24 cellular contexts compared by ENCODE assay signal in the genomic region with DNA sequence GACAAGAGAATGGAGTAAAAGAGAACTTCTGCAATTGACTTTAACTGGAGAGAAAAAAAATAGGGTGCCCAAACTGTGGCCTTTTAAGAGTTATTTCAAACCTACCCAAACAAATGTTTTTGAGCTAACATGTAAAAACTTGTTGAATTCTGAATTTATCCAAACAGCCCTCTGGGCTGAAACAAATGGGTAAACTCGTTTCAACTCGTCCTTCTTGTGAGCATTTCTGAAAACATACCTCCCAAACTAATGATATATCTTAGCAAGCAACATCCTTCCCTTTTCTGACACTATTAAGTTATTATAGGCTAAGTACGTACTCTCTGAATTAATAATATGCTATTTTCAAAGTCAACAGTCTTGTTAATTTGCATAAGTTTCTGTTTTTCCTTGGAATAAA.
"Had no signal": no experiment of that assay in that cellular context is flagged by ENCODE, and none has a peak within 500 bp of the region (broad histone marks: within the 10 kb centered on the region; RNA-seq: fewer than 3 reads in every experiment).

No MANE protein-coding gene starts in this region.

- H3K27me3 Mint-ChIP-seq: stimulated activated naive CD8-positive, alpha-beta T cell treated with anti-CD3 and anti-CD28 coated beads, Interleukin-15, Interleukin-2, amounts not matched to agents 100 ng/mL and 50 ng/mL, for 24 hours; type B pancreatic cell had no signal

- H3K27ac ChIP-seq: cardiac muscle cell, esophagus muscularis mucosa, neural progenitor cell, spleen, thoracic aorta, uterus had no signal

- H2AFZ ChIP-seq: neural progenitor cell had no signal

- DNase-seq: activated CD4-positive, alpha-beta T cell treated with anti-CD3 and anti-CD28 coated beads for 4 hours; activated CD4-positive, alpha-beta T cell treated with anti-CD3 and anti-CD28 coated beads, Interleukin-2, amount 50 U/mL, for 4 hours; activated CD4-positive, CD25-positive, alpha-beta regulatory T cell; activated effector memory CD4-positive, alpha-beta T cell treated with Interleukin-2 at 50 U/mL for 16 hours; activated naive CD4-positive, alpha-beta T cell treated with Interleukin-2 at 50 U/mL for 16 hours; anterior cingulate cortex; cortex of kidney; effector memory CD8-positive, alpha-beta T cell; kidney; left colon; midbrain; naive thymus-derived CD4-positive, alpha-beta T cell; posterior cingulate gyrus; right cardiac atrium; spleen; stimulated activated CD4-positive, alpha-beta T cell treated with anti-CD3 and anti-CD28 coated beads, Interleukin-4, amount 100 ng/mL, for 1 hour; uterus had no signal

- H3K4me3 ChIP-seq: cardiac muscle cell, esophagus muscularis mucosa, neural progenitor cell, spleen, thoracic aorta, uterus had no signal

- H3K4me2 ChIP-seq: neural progenitor cell had no signal

- H3K9me3 Mint-ChIP-seq: stimulated activated naive CD8-positive, alpha-beta T cell treated with anti-CD3 and anti-CD28 coated beads, Interleukin-15, Interleukin-2, amounts not matched to agents 100 ng/mL and 50 ng/mL, for 24 hours; type B pancreatic cell had no signal

- H3K27ac Mint-ChIP-seq: activated naive CD8-positive, alpha-beta T cell; effector memory CD8-positive, alpha-beta T cell; naive thymus-derived CD4-positive, alpha-beta T cell; neural progenitor cell; stimulated activated naive CD8-positive, alpha-beta T cell treated with anti-CD3 and anti-CD28 coated beads, Interleukin-15, Interleukin-2, amounts not matched to agents 100 ng/mL and 50 ng/mL, for 24 hours; type B pancreatic cell had no signal

- H3K9ac ChIP-seq: neural progenitor cell had no signal

- H3K4me3 Mint-ChIP-seq: activated naive CD8-positive, alpha-beta T cell; effector memory CD8-positive, alpha-beta T cell; naive thymus-derived CD4-positive, alpha-beta T cell; neural progenitor cell; stimulated activated naive CD8-positive, alpha-beta T cell treated with anti-CD3 and anti-CD28 coated beads, Interleukin-15, Interleukin-2, amounts not matched to agents 100 ng/mL and 50 ng/mL, for 24 hours; type B pancreatic cell had no signal

- H3K4me1 ChIP-seq: neural progenitor cell, spleen, uterus had no signal

- H3K4me1 Mint-ChIP-seq: naive thymus-derived CD4-positive, alpha-beta T cell had no signal

- H3K36me3 ChIP-seq: cardiac muscle cell, esophagus muscularis mucosa, neural progenitor cell, spleen, thoracic aorta, uterus had no signal

- H3K27me3 ChIP-seq: cardiac muscle cell, esophagus muscularis mucosa, neural progenitor cell, spleen, uterus had no signal

- H3K36me3 Mint-ChIP-seq: activated naive CD8-positive, alpha-beta T cell; naive thymus-derived CD4-positive, alpha-beta T cell; neural progenitor cell; type B pancreatic cell had no signal

- ATAC-seq: effector memory CD8-positive, alpha-beta T cell; left colon; naive thymus-derived CD4-positive, alpha-beta T cell; right cardiac atrium had no signal

- H3K9me3 ChIP-seq: esophagus muscularis mucosa, thoracic aorta, uterus had no signal
